In genomic region chr5:134647750-134648424, GRCh38 we compare ENCODE assay signal across 1 cellular context.
A peak's percentile ranks its signal among the peaks of the same experiment; 100 is the strongest.
TF ChIP-seq lines count a peak whose summit lies in the region.

No MANE protein-coding gene starts in this region.

TF ChIP-seq in HepG2, 621 proteins besides CTCF, POLR2A, EP300 and RAD21 (continued from another document):
- TF ChIP-seq ZNF770 (CRISPR knock-in tag; IDR thresholded peaks at IDR 0.05), result no peak
- TF ChIP-seq ZSCAN20 (CRISPR knock-in tag; IDR thresholded peaks at IDR 0.05; ENCODE audit: borderline replicate concordance), result no peak
- TF ChIP-seq ZNF619 (CRISPR knock-in tag; IDR thresholded peaks at IDR 0.05), result no peak
- TF ChIP-seq NR2F1 (CRISPR knock-in tag; IDR thresholded peaks at IDR 0.05), result 0 out of 4 replicates have a peak, but pooled peaks of 1 of the 2 experiments have one; percentile 35
- peak; percentile 75; the same call in 1 of the 2 replicates for TF ChIP-seq AHDC1 (CRISPR knock-in tag; IDR thresholded peaks at IDR 0.05; ENCODE audit: borderline replicate concordance)
- no peak for TF ChIP-seq ZNF644 (CRISPR knock-in tag; IDR thresholded peaks at IDR 0.05; ENCODE audit: low read depth)
- 0 out of 2 replicates have a peak, but pooled peaks have one; percentile 34 for TF ChIP-seq CEBPB (IDR thresholded peaks at IDR 0.05; ENCODE audit: borderline replicate concordance, low read depth, low read length)
- TF ChIP-seq MXD1 (CRISPR knock-in tag; IDR thresholded peaks at IDR 0.05), result no peak
- TF ChIP-seq ZNF468 (CRISPR knock-in tag; IDR thresholded peaks at IDR 0.05), result no peak
- TF ChIP-seq ZFAT (CRISPR knock-in tag; conservative IDR thresholded peaks at IDR 0.05), result peak; percentile 80; the same call in 1 of the 2 replicates
